ENCODE assay signal across 11 cellular contexts in genomic region chr14:96253140-96253539, GRCh38. TPM values are rescaled to one million over a fixed set of nuclear protein-coding genes. Genes with fewer than 3 reads are reported as not detected.
DNase-seq lines count a peak whose midpoint lies in the region; ATAC-seq and TF ChIP-seq lines count a peak whose summit lies in the region.
"Had no signal": no experiment of that assay in that cellular context is flagged by ENCODE, and none has a peak within 500 bp of the region (broad histone marks: within the 10 kb centered on the region; RNA-seq: fewer than 3 reads in every experiment).

No MANE protein-coding gene starts in this region.

- H3K4me1 ChIP-seq in mammary epithelial cell (ENCODE audit: insufficient read depth, low read length) (peaks cover 42% of the 10 kb centered on the region), mesodermal cell (ENCODE audit: control insufficient read depth, insufficient read depth, low read length, poor library complexity, severe bottlenecking) (peaks cover 24% of the 10 kb centered on the region)

- BruUV-seq in mammary epithelial cell (replicated peaks; lab: Mats Ljungman, UMichigan), result no TSS peak

- no peaks in the 10 kb centered on the region for H3K79me2 ChIP-seq in mammary epithelial cell (ENCODE audit: insufficient read depth, low read length)

- no peaks in the 10 kb centered on the region for H3K27me3 ChIP-seq in mammary epithelial cell (ENCODE audit: insufficient read depth, low read length)

- H3K27ac ChIP-seq in mammary epithelial cell (ENCODE audit: insufficient read depth, low read depth, low read length) (no peak overlapping the region), mesodermal cell (ENCODE audit: low read depth, low read length, severe bottlenecking) (peak overlapping the region; percentile 60)

- dilution Hi-C loops in mammary epithelial cell (cut with HindIII; ENCODE audit: low sequenced_read_pairs), result loop anchor here (25.0 kb wide), 1 partner anchor 141 kb away; no protein-coding TSS in a partner anchor

- intact Hi-C loops in mammary epithelial cell (cut with micrococcal nuclease), result no loop called here

- WGBS in mammary epithelial cell (ENCODE audit: low coverage, missing lambda C conversion rate), result 59% methylated on average over 6 of the region's 6 CpGs
- 50 to 51% methylated on average over 6 of the region's 6 CpGs for WGBS in mesodermal cell (ENCODE audit: insufficient coverage in 2 of 2), 2 experiments

- H3K9ac ChIP-seq in mammary epithelial cell (ENCODE audit: insufficient read depth, low read length), result no peak overlapping the region

- H3K9me3 ChIP-seq in mammary epithelial cell (replicated peaks; ENCODE audit: insufficient read depth, low read length) (no peaks in the 10 kb centered on the region), mesodermal cell (ENCODE audit: control insufficient read depth, low read length) (no peaks in the 10 kb centered on the region)

- no peak overlapping the region for H2AFZ ChIP-seq in mammary epithelial cell (ENCODE audit: low read depth, low read length)

- no peak overlapping the region for H3K4me2 ChIP-seq in mammary epithelial cell (ENCODE audit: insufficient read depth, low read depth, low read length)

- in situ Hi-C loops in ACHN (cut with HindIII; ENCODE audit: low pct_ligation_motif_present, low pct_unique_long_range_greater_than_20kb, low sequenced_read_pairs) (no loop called here), mammary epithelial cell (cut with MboI; ENCODE audit: low sequenced_read_pairs in 2 of 2) (loop anchor here (25.0 kb wide), 2 partner anchors 691 to 716 kb away; partner anchors contain the start of gene GLRX5 (in 1 of the 2))

- ATAC-seq in GM21381 (IDR thresholded peaks at IDR 0.05; ENCODE audit: unreplicated experiment), result no peak

- no peak overlapping the region for H3K4me3 ChIP-seq in mammary epithelial cell (replicated peaks in 1 of 3; ENCODE audit: insufficient read depth in 1 of 3, low read depth in 2 of 3, low read length in 3 of 3)
- no peak overlapping the region for H3K4me3 ChIP-seq in mesodermal cell (ENCODE audit: extremely low read depth, insufficient read depth, low read length, poor library complexity, severe bottlenecking)

- H4K20me1 ChIP-seq in mammary epithelial cell (ENCODE audit: insufficient read depth, low read length), result no peaks in the 10 kb centered on the region

- DNase-seq in ACHN, result peak; percentile 71
- peak; percentile 73 for DNase-seq in HS-5 (ENCODE audit: low read depth)
- DNase-seq in mammary epithelial cell, result peak; percentile 68
- DNase-seq in OCI-M1 (lab: John Stamatoyannopoulos, UW), result no peak
- no peak for DNase-seq in NOMO-1 treated with dmso at 0.1 percent for 144 hours (lab: John Stamatoyannopoulos, UW; ENCODE audit: unreplicated experiment)
- no peak for DNase-seq in SKM-1 (lab: John Stamatoyannopoulos, UW; ENCODE audit: unreplicated experiment)
- DNase-seq: NCI-H2171, T-helper 2 cell had no signal

- H3K36me3 ChIP-seq in mammary epithelial cell (ENCODE audit: insufficient read depth, low read length) (no peaks in the 10 kb centered on the region), mesodermal cell (ENCODE audit: control insufficient read depth, insufficient read depth, low read length) (no peaks in the 10 kb centered on the region)

- CTCF ChIA-PET in mammary epithelial cell (lab: Charles Lee; ENCODE audit: low non-redundant PET), result no interaction called here

- TF ChIP-seq CTCF in mammary epithelial cell (conservative IDR thresholded peaks at IDR 0.05 in 1 of 2, IDR thresholded peaks at IDR 0.05 in 1 of 2; ENCODE audit: extremely low read depth in 1 of 2, insufficient read depth in 1 of 2, low read depth in 1 of 2, low read length in 2 of 2), result no peak

RNA-seq across cellular contexts. Expression of gene BDKRB1, which starts 2.9 kb away (rescaled TPM):
- total RNA-seq in mammary epithelial cell, result 1 to 10 TPM in 1 of 2 donors, under 1 TPM in 1; 0.17 to 4.8 TPM
- polyA plus RNA-seq in mammary epithelial cell, result 3.7 TPM
- polyA minus RNA-seq in mammary epithelial cell, result 6.9 TPM
- polyA plus RNA-seq in mesodermal cell (2013, experiment 1 of 2), result 0.44 TPM
- polyA plus RNA-seq in mesodermal cell (2013, experiment 2 of 2), result 0.71 TPM
- total RNA-seq: endothelial cell of umbilical vein had no signal
- polyA plus RNA-seq: endothelial cell of umbilical vein had no signal

RNA-seq across cellular contexts. Expression of gene BDKRB2, which starts 48.5 kb away (rescaled TPM):
- 10 to 100 TPM in 1 of 2 donors, 1 to 10 TPM in 1; 7.5 to 21.1 TPM for total RNA-seq in mammary epithelial cell
- 18.1 TPM for polyA plus RNA-seq in mammary epithelial cell
- polyA minus RNA-seq in mammary epithelial cell, result 37.4 TPM
- polyA plus RNA-seq in mesodermal cell (2013, experiment 1 of 2), result 1.8 TPM
- 2.1 TPM for polyA plus RNA-seq in mesodermal cell (2013, experiment 2 of 2)

Comparison
In these comparisons a context has a peak if more than half of its experiments do, and no peak if none do; other contexts are left out.
1. DNase-seq: peak in ACHN (single experiment), HS-5 (single experiment) and mammary epithelial cell (single experiment); none in OCI-M1 (single experiment), NOMO-1 treated with dmso at 0.1 percent for 144 hours (single experiment) and SKM-1 (single experiment).